18 cellular contexts compared by ENCODE assay signal in genomic region chr22:24989135-24989534, GRCh38. TPM values are rescaled to one million over a fixed set of nuclear protein-coding genes. Genes with fewer than 3 reads are reported as not detected.
DNase-seq lines count a peak whose midpoint lies in the region; ATAC-seq and TF ChIP-seq lines count a peak whose summit lies in the region.
"Had no signal": no experiment of that assay in that cellular context is flagged by ENCODE, and none has a peak within 500 bp of the region (broad histone marks: within the 10 kb centered on the region; RNA-seq: fewer than 3 reads in every experiment).

No MANE protein-coding gene starts in this region.

- H2BK15ac ChIP-seq in H9 (ENCODE audit: low read depth, low read length): no peak overlapping the region

- H4K91ac ChIP-seq in H9 (ENCODE audit: insufficient read length, low read depth, low read length): no peak overlapping the region

- no peaks in the 10 kb centered on the region for H3K27me3 Mint-ChIP-seq in H9 (ENCODE audit: low read depth)
- no peaks in the 10 kb centered on the region for H3K27me3 Mint-ChIP-seq in WTC11 (ENCODE audit: low read depth)

- CTCF ChIA-PET in WTC11 (lab: Charles Lee): interaction anchor here (1.3 to 1.7 kb wide), 3 partner anchors 13 to 60 kb away, joined by 3 to 5 read pairs (median 4); no protein-coding TSS in a partner anchor

- POLR2A ChIA-PET in WTC11 (lab: Charles Lee): no interaction called here

- no peak overlapping the region for H2BK5ac ChIP-seq in H9 (ENCODE audit: insufficient read length, low read length)

- H3K23me2 ChIP-seq in H9 (ENCODE audit: insufficient read length, low read depth, low read length, poor library complexity, severe bottlenecking): no peaks in the 10 kb centered on the region

- no peak overlapping the region for H4K5ac ChIP-seq in H9 (ENCODE audit: insufficient read length, low read depth, low read length)

- no peak overlapping the region for H2BK12ac ChIP-seq in H9 (ENCODE audit: insufficient read length, low read depth, low read length)

- H3K4me3 Mint-ChIP-seq in H9 (no peak overlapping the region), WTC11 (no peak overlapping the region)
- H3K4me3 Mint-ChIP-seq: natural killer cell had no signal

- H3K79me2 ChIP-seq in H9 (ENCODE audit: insufficient read depth, low read length): peaks cover 2% of the 10 kb centered on the region; the same call in 1 of the 2 replicates

- H2AFZ ChIP-seq in H9 (ENCODE audit: low read length): no peak overlapping the region

- no CpG with 5 or more reads among the region's 2 CpGs for WGBS in H9 (ENCODE audit: extremely low coverage, insufficient read length, low lambda C conversion rate)
- WGBS in gastroesophageal sphincter (ENCODE audit: low coverage in 1 of 2), 2 donors: 100% methylated on average over 1 of the region's 2 CpGs; no CpG with 5 or more reads in 1 of the 2 donors

- no peak overlapping the region for H2BK120ac ChIP-seq in H9 (ENCODE audit: low read depth, low read length, poor library complexity, severe bottlenecking)

- TF ChIP-seq POLR2A in gastroesophageal sphincter (IDR thresholded peaks at IDR 0.05) (no peak), gastrocnemius medialis (IDR thresholded peaks at IDR 0.05) (no peak)

- H4K20me1 ChIP-seq in H9 (ENCODE audit: control insufficient read depth, insufficient read depth, insufficient read length): no peaks in the 10 kb centered on the region

- H3K4me1 Mint-ChIP-seq in H9: peaks cover 36 to 37% of the 10 kb centered on the region in 2 experiments
- peaks cover 30% of the 10 kb centered on the region for H3K4me1 Mint-ChIP-seq in WTC11

- H3K4me1 ChIP-seq in H9 (ENCODE audit: insufficient read depth, low read length): no peaks in the 10 kb centered on the region; the same call in 1 of the 2 replicates
- peaks cover 0 to 42% (median 7%) of the 10 kb centered on the region in 3 donors for H3K4me1 ChIP-seq in gastroesophageal sphincter
- peaks cover 0 to 24% of the 10 kb centered on the region in 2 donors for H3K4me1 ChIP-seq in gastrocnemius medialis

- H3K9me3 ChIP-seq in H9 (ENCODE audit: control insufficient read depth, low read depth, low read length) (no peaks in the 10 kb centered on the region), gastroesophageal sphincter (no peaks in the 10 kb centered on the region), gastrocnemius medialis (no peaks in the 10 kb centered on the region)

- intact Hi-C loops in gastrocnemius medialis (cut with DNase I; ENCODE audit: low total_unique reads): no loop called here

- H3K4me2 ChIP-seq in H9 (ENCODE audit: insufficient read depth, insufficient read length, low read length): no peak overlapping the region

- H3K23ac ChIP-seq in H9 (ENCODE audit: insufficient read length, low read depth, low read length): no peak overlapping the region

- H3K18ac ChIP-seq in H9 (ENCODE audit: insufficient read length, low read depth, low read length): no peak overlapping the region

- H3K9me3 Mint-ChIP-seq in H9: peaks cover 0 to 2% of the 10 kb centered on the region in 2 experiments; a peak in 2 of 5 replicates
- H3K9me3 Mint-ChIP-seq in WTC11: no peaks in the 10 kb centered on the region
- H3K9me3 Mint-ChIP-seq: natural killer cell had no signal

- no peaks in the 10 kb centered on the region for H3K79me1 ChIP-seq in H9 (ENCODE audit: insufficient read depth, low read depth, low read length, poor library complexity, severe bottlenecking)

- ATAC-seq in WTC11: no peak
- ATAC-seq in gastroesophageal sphincter: no peak
- no peak for ATAC-seq in gastrocnemius medialis
- ATAC-seq: natural killer cell had no signal

- in situ Hi-C loops in gastrocnemius medialis (cut with MboI; ENCODE audit: low sequenced_read_pairs in 4 of 4): no loop called here

- no peak for DNase-seq in H9
- DNase-seq in WTC11 (ENCODE audit: low spot score): no peak
- no peak for DNase-seq in gastrocnemius medialis
- DNase-seq in HuH-7.5 (ENCODE audit: low spot score): no peak
- no peak for DNase-seq in superior temporal gyrus (ENCODE audit: extremely low spot score)
- DNase-seq in NCI-H2171 (lab: John Stamatoyannopoulos, UW): no peak
- DNase-seq in HuH-7 (ENCODE audit: low spot score): no peak
- DNase-seq: activated CD4-positive, CD25-positive, alpha-beta regulatory T cell treated with anti-CD3 and anti-CD28 coated beads, Interleukin-2, amount 50 U/mL, for 72 hours; activated CD8-positive, alpha-beta memory T cell treated with anti-CD3 and anti-CD28 coated beads, Interleukin-2, amount 50 U/mL, for 48 hours; Calu3; KG1; natural killer cell; NCI-H1092 treated with DMSO at 0.1 percent for 48 hours; NK-92 treated with Interleukin-12 subunit alpha and Interleukin-12 subunit beta, amount 100 ng/mL, for 24 hours; retina; SHP77 had no signal

- no peak overlapping the region for H3K56ac ChIP-seq in H9 (ENCODE audit: insufficient read length, low read depth, low read length)

- no peak overlapping the region for H3K4ac ChIP-seq in H9 (ENCODE audit: low read depth, low read length)

- H3K27ac Mint-ChIP-seq in H9 (peak overlapping the region; percentile 13 to 68 (median 53); a peak in 6 of 7 replicates), WTC11 (peak overlapping the region; percentile 2)
- H3K27ac Mint-ChIP-seq: natural killer cell had no signal

- H3K14ac ChIP-seq in H9 (ENCODE audit: insufficient read depth, low read length): no peak overlapping the region; the same call in 1 of the 2 replicates

- no peaks in the 10 kb centered on the region for H3K36me3 ChIP-seq in gastroesophageal sphincter
- no peaks in the 10 kb centered on the region for H3K36me3 ChIP-seq in gastrocnemius medialis

- TF ChIP-seq EP300 in gastroesophageal sphincter (IDR thresholded peaks at IDR 0.05): no peak

- H3K36me3 Mint-ChIP-seq in H9 (ENCODE audit: insufficient read depth in 1 of 3, low read depth in 3 of 3): peaks cover 0 to 6% (median 5%) of the 10 kb centered on the region in 3 experiments; a peak in 3 of 7 replicates
- H3K36me3 Mint-ChIP-seq in WTC11: no peaks in the 10 kb centered on the region
- H3K36me3 Mint-ChIP-seq: natural killer cell had no signal

- no peak overlapping the region for H3K27ac ChIP-seq in H9 (ENCODE audit: insufficient read length, low read depth, low read length)
- peak overlapping the region in 3 of 4 donors; percentile 33 to 70 (median 68) for H3K27ac ChIP-seq in gastroesophageal sphincter
- H3K27ac ChIP-seq in gastrocnemius medialis: peak overlapping the region; percentile 52 to 73 (median 62)

- H3K27me3 ChIP-seq in H9 (ENCODE audit: insufficient read depth, low read length): no peaks in the 10 kb centered on the region
- no peaks in the 10 kb centered on the region for H3K27me3 ChIP-seq in gastroesophageal sphincter
- no peaks in the 10 kb centered on the region for H3K27me3 ChIP-seq in gastrocnemius medialis

- no peak overlapping the region for H3K9ac ChIP-seq in H9 (ENCODE audit: extremely low read depth, insufficient read length, low read length)

- H3T11ph ChIP-seq in H9 (ENCODE audit: low read length): no peak overlapping the region

- H4K8ac ChIP-seq in H9 (replicated peaks; ENCODE audit: insufficient read length, low read depth, low read length): no peak overlapping the region

- H3K4me3 ChIP-seq in gastroesophageal sphincter (no peak overlapping the region), gastrocnemius medialis (no peak overlapping the region)

- no peak overlapping the region for H2BK20ac ChIP-seq in H9 (ENCODE audit: low read depth, low read length, poor library complexity, severe bottlenecking)

- TF ChIP-seq CTCF in H9 (conservative IDR thresholded peaks at IDR 0.05) (no peak), WTC11 (IDR thresholded peaks at IDR 0.05) (no peak), gastroesophageal sphincter (IDR thresholded peaks at IDR 0.05) (no peak), gastrocnemius medialis (IDR thresholded peaks at IDR 0.05 in 4 of 5, conservative IDR thresholded peaks at IDR 0.05 in 1 of 5) (no peak)

- no peak overlapping the region for H2AK5ac ChIP-seq in H9 (ENCODE audit: insufficient read length, low read length)

TF ChIP-seq in WTC11, 78 proteins besides CTCF, POLR2A, EP300 and RAD21 (continues in another document):
- TF ChIP-seq ZNF416 (CRISPR knock-in tag; IDR thresholded peaks at IDR 0.05) (no peak), FOXP4 (CRISPR knock-in tag; IDR thresholded peaks at IDR 0.05) (no peak), GRHL2 (CRISPR knock-in tag; IDR thresholded peaks at IDR 0.05; ENCODE audit: insufficient replicate concordance, severe bottlenecking) (no peak), ZNF396 (CRISPR knock-in tag; IDR thresholded peaks at IDR 0.05; ENCODE audit: borderline replicate concordance) (no peak), PREB (CRISPR knock-in tag; IDR thresholded peaks at IDR 0.05; ENCODE audit: borderline replicate concordance) (no peak)

RNA-seq across cellular contexts. Expression of gene KIAA1671, which starts 36.6 kb away (rescaled TPM):
- 20.7 and 22.6 TPM in 2 replicates for total RNA-seq in H9 (2021)
- total RNA-seq in WTC11 (2021): 22.0 to 26.0 TPM (median 24.0 TPM) in 3 replicates
- 10 to 100 TPM; 20.9 to 41.8 (median 28.4) TPM for total RNA-seq in gastroesophageal sphincter
- total RNA-seq in gastrocnemius medialis: 10 to 100 TPM; 16.2 to 35.0 (median 21.7) TPM

RNA-seq across cellular contexts. Expression of gene LHFPL7, which starts 42.6 kb away (rescaled TPM):
- not detected in 2 replicates for total RNA-seq in H9 (2021)
- not detected in 3 replicates for total RNA-seq in WTC11 (2021)
- 1 to 10 TPM in 1 of 4 donors, not detected in 3; 2.9 TPM for total RNA-seq in gastroesophageal sphincter
- total RNA-seq in gastrocnemius medialis: not detected
- total RNA-seq: Calu3, dermis microvascular lymphatic vessel endothelial cell, natural killer cell had no signal
